10 cellular contexts compared by ENCODE assay signal in genomic region chr1:54334996-54335395, GRCh38.
A peak's percentile ranks its signal among the peaks of the same experiment; 100 is the strongest.
DNase-seq lines count a peak whose midpoint lies in the region; ATAC-seq, FAIRE-seq and TF ChIP-seq lines count a peak whose summit lies in the region.
"Had no signal": no experiment of that assay in that cellular context is flagged by ENCODE, and none has a peak within 500 bp of the region (broad histone marks: within the 10 kb centered on the region; RNA-seq: fewer than 3 reads in every experiment).

No MANE protein-coding gene starts in this region.

- ATAC-seq in GM21447 (IDR thresholded peaks at IDR 0.05; ENCODE audit: unreplicated experiment) (no peak), GM21723 (IDR thresholded peaks at IDR 0.05; ENCODE audit: unreplicated experiment) (no peak)

- FAIRE-seq in endometrium (lab: Jason Lieb, UNC): peak; percentile 79

- H3K9me3 ChIP-seq in Peyer's patch (no peaks in the 10 kb centered on the region), mesodermal cell (ENCODE audit: control insufficient read depth, low read length) (no peaks in the 10 kb centered on the region)

- no peaks in the 10 kb centered on the region for H3K27me3 ChIP-seq in Peyer's patch

- no peak for TF ChIP-seq POLR2A in Peyer's patch (IDR thresholded peaks at IDR 0.05)

- H3K4me1 ChIP-seq in Peyer's patch (peaks cover 0 to 69% (median 6%) of the 10 kb centered on the region in 4 donors), mesodermal cell (ENCODE audit: control insufficient read depth, insufficient read depth, low read length, poor library complexity, severe bottlenecking) (peaks cover 75% of the 10 kb centered on the region)

- H3K27ac ChIP-seq in Peyer's patch (peak overlapping the region; percentile 64 to 80 (median 68)), mesodermal cell (ENCODE audit: low read depth, low read length, severe bottlenecking) (peak overlapping the region; percentile 96), temporal lobe (ENCODE audit: low read depth, low read length) (peak overlapping the region; percentile 95)

- TF ChIP-seq CTCF in Peyer's patch (IDR thresholded peaks at IDR 0.05): no peak

- no peak overlapping the region for H3K4me3 ChIP-seq in Peyer's patch
- no peak overlapping the region for H3K4me3 ChIP-seq in mesodermal cell (ENCODE audit: extremely low read depth, insufficient read depth, low read length, poor library complexity, severe bottlenecking)

- 75 to 83% methylated on average over 3 of the region's 5 CpGs for WGBS in mesodermal cell (ENCODE audit: insufficient coverage in 2 of 2), 2 experiments

- DNase-seq in Peyer's patch: no peak
- DNase-seq in occipital lobe (lab: John Stamatoyannopoulos, UW): no peak
- no peak for DNase-seq in NOMO-1 treated with dmso at 0.1 percent for 144 hours (lab: John Stamatoyannopoulos, UW; ENCODE audit: unreplicated experiment)
- DNase-seq: activated T-cell treated with anti-CD3 and anti-CD28 coated beads for 4 hours; stimulated activated CD4-positive, alpha-beta T cell treated with anti-CD3 and anti-CD28 coated beads, Interleukin-15, amount 100 ng/mL, for 24 hours had no signal

- H3K36me3 ChIP-seq in Peyer's patch (no peaks in the 10 kb centered on the region), mesodermal cell (ENCODE audit: control insufficient read depth, insufficient read depth, low read length) (peaks cover 14% of the 10 kb centered on the region)
